Comparison of ENCODE assay signal across 15 cellular contexts in genomic region chr2:173044686-173045085, GRCh38. TPM values are rescaled to one million over a fixed set of nuclear protein-coding genes. Genes with fewer than 3 reads are reported as not detected.
DNase-seq lines count a peak whose midpoint lies in the region; ATAC-seq, FAIRE-seq and TF ChIP-seq lines count a peak whose summit lies in the region.
"Had no signal": no experiment of that assay in that cellular context is flagged by ENCODE, and none has a peak within 500 bp of the region (broad histone marks: within the 10 kb centered on the region; RNA-seq: fewer than 3 reads in every experiment).

No MANE protein-coding gene starts in this region.

- H3K27ac ChIP-seq in A549, result peak overlapping the region; percentile 3 to 59; a peak in 4 of 6 replicates
- H3K27ac ChIP-seq: HL-60, RWPE1 had no signal

- no peak for TF ChIP-seq CTCF in A549 (IDR thresholded peaks at IDR 0.05)
- no peak for TF ChIP-seq CTCF in CD14-positive monocyte (IDR thresholded peaks at IDR 0.05)

- DNase-seq in A549 (ENCODE audit: low read depth in 1 of 2, low spot score in 1 of 2), result no peak
- DNase-seq in M059J (ENCODE audit: low read depth), result peak; percentile 29
- DNase-seq in amniotic epithelial cell (ENCODE audit: low read depth), result peak; percentile 67
- DNase-seq in left kidney (ENCODE audit: low read depth, low spot score), result peak; percentile 27
- DNase-seq in natural killer cell treated with Interleukin-12 subunit alpha and Interleukin-12 subunit beta and Interleukin-15 and Interleukin-18, amount 100 ng/mL, for 72 hours (ENCODE audit: low spot score), result no peak
- no peak for DNase-seq in CD14-positive monocyte (ENCODE audit: low spot score)
- DNase-seq in activated T-cell treated with anti-CD3 and anti-CD28 coated beads, Interleukin-2, amount 50 U/mL, for 48 hours, result no peak
- DNase-seq: AML-193, COR-L47, H7, KBM-7, NCI-H1092 treated with DMSO at 0.1 percent for 48 hours, NCI-H524 had no signal

- peaks cover 29% of the 10 kb centered on the region for H3K4me1 ChIP-seq in A549

- no peak overlapping the region for H3K4me3 ChIP-seq in A549

- no peak overlapping the region for H3K4me3 Mint-ChIP-seq in natural killer cell treated with Interleukin-12 subunit alpha and Interleukin-12 subunit beta and Interleukin-15 and Interleukin-18, amount 100 ng/mL, for 72 hours
- H3K4me3 Mint-ChIP-seq in CD14-positive monocyte, result no peak overlapping the region

- H3K4me1 Mint-ChIP-seq in natural killer cell treated with Interleukin-12 subunit alpha and Interleukin-12 subunit beta and Interleukin-15 and Interleukin-18, amount 100 ng/mL, for 72 hours (ENCODE audit: low read depth in 2 of 2), result peaks cover 8 to 13% of the 10 kb centered on the region in 2 donors
- peaks cover 36% of the 10 kb centered on the region for H3K4me1 Mint-ChIP-seq in CD14-positive monocyte

- H3K27me3 Mint-ChIP-seq in natural killer cell treated with Interleukin-12 subunit alpha and Interleukin-12 subunit beta and Interleukin-15 and Interleukin-18, amount 100 ng/mL, for 72 hours, result peaks cover 0 to 13% of the 10 kb centered on the region in 2 donors
- H3K27me3 Mint-ChIP-seq in CD14-positive monocyte (ENCODE audit: low read depth in 3 of 3), result peaks cover 0 to 4% (median 2%) of the 10 kb centered on the region in 3 donors

- no peak for TF ChIP-seq RAD21 in A549 (conservative IDR thresholded peaks at IDR 0.05 in 1 of 2, IDR thresholded peaks at IDR 0.05 in 1 of 2)

- WGBS in A549 (ENCODE audit: missing lambda C conversion rate), result 83% methylated on average over 10 of the region's 10 CpGs

- ATAC-seq in A549, result no peak
- no peak for ATAC-seq in natural killer cell treated with Interleukin-12 subunit alpha and Interleukin-12 subunit beta and Interleukin-15 and Interleukin-18, amount 100 ng/mL, for 72 hours

- H3K9me3 Mint-ChIP-seq in natural killer cell treated with Interleukin-12 subunit alpha and Interleukin-12 subunit beta and Interleukin-15 and Interleukin-18, amount 100 ng/mL, for 72 hours, result no peaks in the 10 kb centered on the region
- no peaks in the 10 kb centered on the region for H3K9me3 Mint-ChIP-seq in CD14-positive monocyte

- no peak overlapping the region for H3K27ac Mint-ChIP-seq in natural killer cell treated with Interleukin-12 subunit alpha and Interleukin-12 subunit beta and Interleukin-15 and Interleukin-18, amount 100 ng/mL, for 72 hours
- peak overlapping the region in 1 of 7 donors; percentile 12 for H3K27ac Mint-ChIP-seq in CD14-positive monocyte

- no peak for FAIRE-seq in A549 (lab: Jason Lieb, UNC)

- CTCF ChIA-PET in A549 (lab: Yijun Ruan, JAX), result interaction anchor here (0.6 to 2.6 kb wide), 9 partner anchors 9 to 46 kb away, joined by 3 to 18 read pairs (median 4); no protein-coding TSS in a partner anchor

- POLR2A ChIA-PET in A549 (lab: Yijun Ruan, JAX), result no interaction called here

- intact Hi-C loops in CD14-positive monocyte (cut with micrococcal nuclease), result loop anchor here in 1 of 2 donors (5.0 kb wide), 1 partner anchor 33 kb away; the partner anchor contains the start of gene MAP3K20

- no peaks in the 10 kb centered on the region for H3K36me3 Mint-ChIP-seq in natural killer cell treated with Interleukin-12 subunit alpha and Interleukin-12 subunit beta and Interleukin-15 and Interleukin-18, amount 100 ng/mL, for 72 hours
- H3K36me3 Mint-ChIP-seq in CD14-positive monocyte, result peaks cover 0 to 4% of the 10 kb centered on the region in 2 donors

- TF ChIP-seq POLR2A in A549 (IDR thresholded peaks at IDR 0.05; ENCODE audit: low read length), result no peak

- no peaks in the 10 kb centered on the region for H3K9me3 ChIP-seq in A549

- TF ChIP-seq EP300 in A549 (IDR thresholded peaks at IDR 0.05), result no peak

- no peak overlapping the region for H3K4me2 ChIP-seq in A549

TF ChIP-seq in A549, 52 proteins besides CTCF, POLR2A, EP300 and RAD21:
- TF ChIP-seq, protein P1, sequence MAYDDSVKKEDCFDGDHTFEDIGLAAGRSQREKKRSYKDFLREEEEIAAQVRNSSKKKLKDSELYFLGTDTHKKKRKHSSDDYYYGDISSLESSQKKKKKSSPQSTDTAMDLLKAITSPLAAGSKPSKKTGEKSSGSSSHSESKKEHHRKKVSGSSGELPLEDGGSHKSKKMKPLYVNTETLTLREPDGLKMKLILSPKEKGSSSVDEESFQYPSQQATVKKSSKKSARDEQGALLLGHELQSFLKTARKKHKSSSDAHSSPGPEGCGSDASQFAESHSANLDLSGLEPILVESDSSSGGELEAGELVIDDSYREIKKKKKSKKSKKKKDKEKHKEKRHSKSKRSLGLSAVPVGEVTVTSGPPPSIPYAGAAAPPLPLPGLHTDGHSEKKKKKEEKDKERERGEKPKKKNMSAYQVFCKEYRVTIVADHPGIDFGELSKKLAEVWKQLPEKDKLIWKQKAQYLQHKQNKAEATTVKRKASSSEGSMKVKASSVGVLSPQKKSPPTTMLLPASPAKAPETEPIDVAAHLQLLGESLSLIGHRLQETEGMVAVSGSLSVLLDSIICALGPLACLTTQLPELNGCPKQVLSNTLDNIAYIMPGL (CRISPR knock-in tag; IDR thresholded peaks at IDR 0.05; ENCODE audit: borderline replicate concordance), result no peak
- TF ChIP-seq, protein P2, sequence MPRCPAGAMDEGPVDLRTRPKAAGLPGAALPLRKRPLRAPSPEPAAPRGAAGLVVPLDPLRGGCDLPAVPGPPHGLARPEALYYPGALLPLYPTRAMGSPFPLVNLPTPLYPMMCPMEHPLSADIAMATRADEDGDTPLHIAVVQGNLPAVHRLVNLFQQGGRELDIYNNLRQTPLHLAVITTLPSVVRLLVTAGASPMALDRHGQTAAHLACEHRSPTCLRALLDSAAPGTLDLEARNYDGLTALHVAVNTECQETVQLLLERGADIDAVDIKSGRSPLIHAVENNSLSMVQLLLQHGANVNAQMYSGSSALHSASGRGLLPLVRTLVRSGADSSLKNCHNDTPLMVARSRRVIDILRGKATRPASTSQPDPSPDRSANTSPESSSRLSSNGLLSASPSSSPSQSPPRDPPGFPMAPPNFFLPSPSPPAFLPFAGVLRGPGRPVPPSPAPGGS (IDR thresholded peaks at IDR 0.05), result no peak
- TF ChIP-seq JUNB (IDR thresholded peaks at IDR 0.05) (no peak), TFCP2L1 (CRISPR knock-in tag; IDR thresholded peaks at IDR 0.05) (no peak), HOXB5 (CRISPR knock-in tag; IDR thresholded peaks at IDR 0.05) (no peak), ZFP36 (IDR thresholded peaks at IDR 0.05; ENCODE audit: borderline replicate concordance, partially characterized antibody) (no peak), HES2 (IDR thresholded peaks at IDR 0.05) (no peak), KDM5A (IDR thresholded peaks at IDR 0.05) (no peak), HEYL (CRISPR knock-in tag; IDR thresholded peaks at IDR 0.05) (no peak), BHLHE40 (IDR thresholded peaks at IDR 0.05; ENCODE audit: low read depth, low read length) (no peak)

RNA-seq across cellular contexts. Expression of gene MAP3K20, which starts 31.0 kb away (rescaled TPM):
- polyA plus RNA-seq in A549 (2011; rRNA removed) (76.7 and 80.7 TPM in 2 replicates), A549 (2017; fragmentation: RNase III; extraction: RNeasy Plus Mini Kit Qiagen cat#74134 plus additional on column Dnase treatment) (34.1 to 34.7 TPM (median 34.2 TPM) in 3 replicates), CD14-positive monocyte (10 to 100 TPM; 21.6 to 30.7 TPM)
- polyA plus RNA-seq in A549 (2012; cell fraction: cytosol; rRNA removed), result 13.8 and 14.9 TPM in 2 replicates
- polyA plus RNA-seq in A549 (2012; cell fraction: nucleus; rRNA removed), result 6.8 and 8.7 TPM in 2 replicates
- polyA minus RNA-seq in A549 (2011; rRNA and poly(A)+ RNA removed), result 52.0 and 55.0 TPM in 2 replicates
- 11.9 and 23.1 TPM in 2 replicates for total RNA-seq in M059J (2014; rRNA removed; shearing (Covaris generic))
- 10 to 100 TPM; 30.1 to 76.8 TPM for total RNA-seq in natural killer cell treated with Interleukin-12 subunit alpha and Interleukin-12 subunit beta and Interleukin-15 and Interleukin-18, amount 100 ng/mL, for 72 hours

Comparison
In these comparisons a context has a peak if more than half of its experiments do, and no peak if none do; other contexts are left out.
1. DNase-seq: peak in M059J (single experiment), amniotic epithelial cell (single experiment) and left kidney (single experiment); none in A549 (0 of 2), natural killer cell treated with Interleukin-12 subunit alpha and Interleukin-12 subunit beta and Interleukin-15 and Interleukin-18, amount 100 ng/mL, for 72 hours (single experiment), CD14-positive monocyte (single experiment) and activated T-cell treated with anti-CD3 and anti-CD28 coated beads, Interleukin-2, amount 50 U/mL, for 48 hours (0 of 2).